Comparison of ENCODE assay signal across 23 cellular contexts in genomic region chr10:126524526-126524925, GRCh38.
"Had no signal": no experiment of that assay in that cellular context is flagged by ENCODE, and none has a peak within 500 bp of the region (broad histone marks: within the 10 kb centered on the region; RNA-seq: fewer than 3 reads in every experiment).

No MANE protein-coding gene starts in this region.

- H3K4me1 Mint-ChIP-seq: memory B cell, natural killer cell had no signal

- H3K27ac Mint-ChIP-seq: memory B cell, natural killer cell, progenitor cell of endocrine pancreas had no signal

- H3K36me3 Mint-ChIP-seq: memory B cell, natural killer cell had no signal

- H3K27ac ChIP-seq: esophagus muscularis mucosa, foreskin keratinocyte, gastroesophageal sphincter, heart left ventricle, hepatocyte, neutrophil, parathyroid adenoma, right atrium auricular region, transverse colon, upper lobe of right lung, uterus had no signal

- H3K9me3 Mint-ChIP-seq: natural killer cell had no signal

- H3K4me3 ChIP-seq: esophagus muscularis mucosa, gastroesophageal sphincter, heart left ventricle, hepatocyte, lung, right atrium auricular region, smooth muscle cell, transverse colon, upper lobe of right lung, uterus had no signal

- H3K9me3 ChIP-seq: esophagus muscularis mucosa, gastroesophageal sphincter, heart left ventricle, neutrophil, right atrium auricular region, transverse colon, upper lobe of right lung, uterus had no signal

- DNase-seq: effector CD8-positive, alpha-beta T cell; foreskin keratinocyte; heart left ventricle; kidney; natural killer cell; stimulated activated CD4-positive, alpha-beta T cell treated with anti-CD3 and anti-CD28 coated beads, Interleukin-12 subunit alpha, Interleukin-12 subunit beta, amount 100 ng/mL, for 4 hours; stimulated activated CD4-positive, alpha-beta T cell treated with anti-CD3 and anti-CD28 coated beads, Interleukin-1b, Interleukin-23, amount 100 ng/mL, for 48 hours; stimulated activated CD4-positive, alpha-beta T cell treated with anti-CD3 and anti-CD28 coated beads, Interleukin-4, amount 100 ng/mL, for 1 hour; stimulated activated CD8-positive, alpha-beta memory T cell treated with anti-CD3 and anti-CD28 coated beads, Interleukin-4, amount 100 ng/mL, for 48 hours; stimulated activated naive CD8-positive, alpha-beta T cell treated with anti-CD3 and anti-CD28 coated beads, Interleukin-15, Interleukin-2, amounts not matched to agents 100 U/mL and 50 U/mL, for 24 hours; transverse colon; upper lobe of right lung; uterus had no signal

- H3K36me3 ChIP-seq: esophagus muscularis mucosa, gastroesophageal sphincter, heart left ventricle, neutrophil, right atrium auricular region, transverse colon, upper lobe of right lung, uterus had no signal

- H3K4me3 Mint-ChIP-seq: memory B cell, natural killer cell had no signal

- H3K4me1 ChIP-seq: esophagus muscularis mucosa, foreskin keratinocyte, gastroesophageal sphincter, heart left ventricle, parathyroid adenoma, right atrium auricular region, transverse colon, upper lobe of right lung, uterus had no signal

- H3K27me3 ChIP-seq: foreskin keratinocyte, hepatocyte, neutrophil, right atrium auricular region, transverse colon, upper lobe of right lung, uterus had no signal
